ENCODE assay signal across 1 cellular context in the genomic region with DNA sequence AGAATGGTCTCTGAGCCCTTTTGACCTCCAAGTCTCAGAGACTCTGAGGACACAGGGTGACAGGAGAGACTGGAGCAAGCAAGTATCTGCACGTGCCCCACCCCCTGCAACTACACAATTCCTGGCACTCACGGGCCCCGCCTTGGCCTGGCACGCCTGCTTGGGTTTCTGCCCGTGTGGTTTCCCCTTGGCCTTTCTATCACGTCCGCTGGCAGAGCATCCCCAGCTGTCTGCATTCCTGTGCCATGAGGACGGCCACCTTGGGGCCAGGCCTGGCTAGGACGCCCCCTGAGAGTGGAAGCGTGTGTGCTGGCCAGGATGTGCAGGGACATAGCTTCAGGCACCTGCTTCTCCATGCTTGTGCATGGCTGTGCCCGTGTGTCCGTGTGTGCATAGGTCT.
TF ChIP-seq lines count a peak whose summit lies in the region.

No MANE protein-coding gene starts in this region.

TF ChIP-seq in HCT116, 20 proteins besides CTCF, POLR2A, EP300 and RAD21 (continued from another document):
- TF ChIP-seq, protein P1, sequence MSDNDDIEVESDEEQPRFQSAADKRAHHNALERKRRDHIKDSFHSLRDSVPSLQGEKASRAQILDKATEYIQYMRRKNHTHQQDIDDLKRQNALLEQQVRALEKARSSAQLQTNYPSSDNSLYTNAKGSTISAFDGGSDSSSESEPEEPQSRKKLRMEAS (IDR thresholded peaks at IDR 0.05) = no peak
- TF ChIP-seq REST (IDR thresholded peaks at IDR 0.05; ENCODE audit: low read depth) = no peak
- no peak for TF ChIP-seq POLR2AphosphoS5 (IDR thresholded peaks at IDR 0.05; ENCODE audit: low read depth, low read length)
- no peak for TF ChIP-seq SIN3A (IDR thresholded peaks at IDR 0.05; ENCODE audit: low read depth)
- no peak for TF ChIP-seq FOSL1 (IDR thresholded peaks at IDR 0.05; ENCODE audit: low read depth)
- no peak for TF ChIP-seq TCF7L2 (IDR thresholded peaks at IDR 0.05; ENCODE audit: borderline replicate concordance, extremely low read depth, insufficient read depth, insufficient read length)
